Comparison of ENCODE assay signal across 1 cellular context in the genomic region with DNA sequence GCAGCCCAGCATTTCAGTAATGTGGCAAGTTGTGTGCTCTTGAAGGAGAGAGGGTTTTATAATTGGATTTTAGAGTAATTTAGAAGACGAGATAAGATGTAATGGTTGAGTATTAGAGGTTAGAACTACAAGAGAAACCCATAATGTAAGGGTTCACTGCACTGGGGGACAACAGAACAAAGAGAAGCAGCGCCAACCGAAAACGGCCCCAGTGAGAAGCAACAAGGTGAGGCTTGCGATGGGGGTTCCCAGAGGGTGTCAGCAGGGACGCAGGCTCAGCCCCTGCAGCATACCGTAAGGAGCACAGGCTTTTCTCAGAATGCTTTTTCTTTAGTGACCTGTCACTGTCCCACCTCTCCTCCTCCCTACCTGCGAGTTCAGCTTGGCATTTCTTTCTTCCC.
TF ChIP-seq lines count a peak whose summit lies in the region.

No MANE protein-coding gene starts in this region.

TF ChIP-seq in IMR-90, 13 proteins besides CTCF, POLR2A, EP300 and RAD21:
- TF ChIP-seq BHLHE40 (IDR thresholded peaks at IDR 0.05; ENCODE audit: low read depth, low read length) = no peak
